In the genomic region with DNA sequence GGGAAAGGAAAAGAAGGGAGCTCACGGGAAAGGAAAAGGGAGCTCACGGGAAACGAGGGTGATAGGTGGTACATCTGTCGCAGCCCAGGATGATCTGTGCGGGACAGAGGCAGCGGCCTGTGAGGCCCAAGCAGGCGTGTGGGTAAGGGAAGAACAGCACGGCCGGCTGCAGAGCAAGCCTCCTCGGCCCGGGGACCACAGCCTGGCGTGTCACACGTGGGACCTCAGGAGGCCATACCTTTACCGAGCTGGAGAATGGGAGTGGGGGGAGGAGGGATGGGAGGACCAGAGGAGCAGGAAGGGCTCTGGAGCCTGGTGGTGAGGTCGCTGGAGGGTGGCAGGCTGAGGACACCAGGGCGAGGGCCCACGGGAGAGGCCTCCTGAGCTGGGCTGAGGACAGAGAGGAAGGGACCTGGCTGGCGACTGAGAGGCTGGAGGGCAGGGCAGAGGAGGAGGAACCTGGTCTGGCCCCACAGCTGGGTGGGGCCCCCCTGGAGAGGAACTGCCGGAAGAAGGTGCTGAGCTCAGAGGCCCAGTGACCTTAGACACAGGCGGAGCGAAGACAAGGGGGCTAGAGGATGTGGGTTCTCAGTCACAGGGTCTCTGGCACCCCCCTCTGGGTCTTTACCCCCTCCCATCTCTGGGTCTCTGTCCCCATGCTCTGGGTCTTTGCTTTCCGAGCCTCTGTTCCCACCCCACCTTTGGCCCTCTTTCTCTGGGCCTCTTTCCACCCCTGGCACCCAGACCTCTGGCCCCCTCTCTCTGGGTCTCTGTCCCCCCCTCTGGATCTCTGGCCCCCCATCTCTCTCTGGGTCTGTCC, we compare ENCODE assay signal across 8 cellular contexts. TPM values are rescaled to one million over a fixed set of nuclear protein-coding genes. Genes with fewer than 3 reads are reported as not detected.
DNase-seq lines count a peak whose midpoint lies in the region; ATAC-seq and TF ChIP-seq lines count a peak whose summit lies in the region.

No MANE protein-coding gene starts in this region.

- H3K36me3 ChIP-seq in SJSA1 = peaks cover 40% of the 10 kb centered on the region
- H3K36me3 ChIP-seq in lower lobe of right lung = peaks cover 18% of the 10 kb centered on the region
- peaks cover 9% of the 10 kb centered on the region for H3K36me3 ChIP-seq in thoracic aorta

- intact Hi-C loops in lower lobe of right lung (cut with DNase I) = no loop called here

- peak overlapping the region; percentile 67 for H3K27ac ChIP-seq in SJSA1
- peak overlapping the region; percentile 62 for H3K27ac ChIP-seq in caudate nucleus (ENCODE audit: low read depth, low read length)
- H3K27ac ChIP-seq in lower lobe of right lung = peak overlapping the region; percentile 93
- peak overlapping the region; percentile 95 to 98 for H3K27ac ChIP-seq in thoracic aorta

- ATAC-seq in GM18867 (IDR thresholded peaks at IDR 0.05; ENCODE audit: unreplicated experiment) (peak; percentile 39), HG03175 (IDR thresholded peaks at IDR 0.05; ENCODE audit: unreplicated experiment) (peak; percentile 33), lower lobe of right lung (peak; percentile 50 to 62), thoracic aorta (ENCODE audit: insufficient number of reproducible peaks, low FRiP score, low read depth) (no peak), GM18861 (IDR thresholded peaks at IDR 0.05; ENCODE audit: unreplicated experiment) (no peak)

- no peaks in the 10 kb centered on the region for H3K27me3 ChIP-seq in SJSA1 (replicated peaks)
- H3K27me3 ChIP-seq in lower lobe of right lung (ENCODE audit: low read depth) = no peaks in the 10 kb centered on the region
- H3K27me3 ChIP-seq in thoracic aorta (replicated peaks; ENCODE audit: insufficient read depth) = no peaks in the 10 kb centered on the region

- TF ChIP-seq CTCF in lower lobe of right lung (IDR thresholded peaks at IDR 0.05) (no peak), thoracic aorta (IDR thresholded peaks at IDR 0.05) (no peak)

- DNase-seq in SJSA1 (ENCODE audit: low read depth in 1 of 2, low spot score in 2 of 2) (peak; percentile 51 to 69), caudate nucleus (lab: John Stamatoyannopoulos, UW) (peak in 7 of 61 donors; percentile 7 to 35 (median 19)), lower lobe of right lung (peak; percentile 90), thoracic aorta (ENCODE audit: low spot score) (no peak), epidermal melanocyte (ENCODE audit: insufficient read length, low spot score) (no peak)

- H3K4me3 ChIP-seq in SJSA1 (no peak overlapping the region), lower lobe of right lung (peak overlapping the region; percentile 34), thoracic aorta (no peak overlapping the region)

- H3K9me3 ChIP-seq in SJSA1 (replicated peaks) = no peaks in the 10 kb centered on the region; the same call in 1 of the 2 replicates
- H3K9me3 ChIP-seq in lower lobe of right lung = no peaks in the 10 kb centered on the region
- H3K9me3 ChIP-seq in thoracic aorta = no peaks in the 10 kb centered on the region

- H3K4me1 ChIP-seq in SJSA1 (replicated peaks) (peaks cover 39% of the 10 kb centered on the region), lower lobe of right lung (peaks cover 38% of the 10 kb centered on the region), thoracic aorta (ENCODE audit: control insufficient read depth in 1 of 2, low read depth in 2 of 2) (peaks cover 12 to 28% of the 10 kb centered on the region in 2 donors)

RNA-seq across cellular contexts. Expression of a gene that starts 2.9 kb away (rescaled TPM):
- 2,837 and 3,145 TPM in 2 replicates for total RNA-seq in SJSA1 (2014; rRNA removed; shearing (Covaris generic))
- total RNA-seq in lower lobe of right lung = 9,799 TPM
- total RNA-seq in thoracic aorta = 1,000 to 10,000 TPM; 3,403 to 7,108 TPM

RNA-seq across cellular contexts. Expression of a gene that starts 7.6 kb away (rescaled TPM):
- 57.4 and 75.1 TPM in 2 replicates for total RNA-seq in SJSA1 (2014; rRNA removed; shearing (Covaris generic))
- total RNA-seq in lower lobe of right lung (142 TPM), thoracic aorta (100 to 1,000 TPM in 1 of 2 donors, 10 to 100 TPM in 1; 53.1 to 104 TPM)

RNA-seq across cellular contexts. Expression of a gene that starts 28.7 kb away (rescaled TPM):
- total RNA-seq in SJSA1 (2014; rRNA removed; shearing (Covaris generic)) = 0.16 and 1.7 TPM in 2 replicates
- total RNA-seq in lower lobe of right lung (1.9 TPM), thoracic aorta (1 to 10 TPM in 1 of 2 donors, not detected in 1; 3.7 TPM)

RNA-seq across cellular contexts. Expression of a gene that starts 30.9 kb away (rescaled TPM):
- 19.5 and 38.2 TPM in 2 replicates for total RNA-seq in SJSA1 (2014; rRNA removed; shearing (Covaris generic))
- total RNA-seq in lower lobe of right lung (24.8 TPM), thoracic aorta (10 to 100 TPM; 30.1 to 44.4 TPM)

RNA-seq across cellular contexts. Expression of a gene that starts 31.4 kb away (rescaled TPM):
- total RNA-seq in SJSA1 (2014; rRNA removed; shearing (Covaris generic)) = 238 and 322 TPM in 2 replicates
- total RNA-seq in lower lobe of right lung (45.3 TPM), thoracic aorta (10 to 100 TPM; 51.6 to 52.3 TPM)

Comparison
In these comparisons a context has a peak if more than half of its experiments do, and no peak if none do; other contexts are left out.
1. ATAC-seq: peak in GM18867 (single experiment), HG03175 (single experiment) and lower lobe of right lung (2 of 2); none in thoracic aorta (single experiment) and GM18861 (single experiment).
2. DNase-seq: peak in SJSA1 (2 of 2) and lower lobe of right lung (single experiment); none in thoracic aorta (single experiment) and epidermal melanocyte (single experiment).
3. Peak in every context shown above with its lines, with median percentiles within 50 percentile points of each other: H3K27ac ChIP-seq.